Comparison of ENCODE assay signal across 8 cellular contexts in the genomic region with DNA sequence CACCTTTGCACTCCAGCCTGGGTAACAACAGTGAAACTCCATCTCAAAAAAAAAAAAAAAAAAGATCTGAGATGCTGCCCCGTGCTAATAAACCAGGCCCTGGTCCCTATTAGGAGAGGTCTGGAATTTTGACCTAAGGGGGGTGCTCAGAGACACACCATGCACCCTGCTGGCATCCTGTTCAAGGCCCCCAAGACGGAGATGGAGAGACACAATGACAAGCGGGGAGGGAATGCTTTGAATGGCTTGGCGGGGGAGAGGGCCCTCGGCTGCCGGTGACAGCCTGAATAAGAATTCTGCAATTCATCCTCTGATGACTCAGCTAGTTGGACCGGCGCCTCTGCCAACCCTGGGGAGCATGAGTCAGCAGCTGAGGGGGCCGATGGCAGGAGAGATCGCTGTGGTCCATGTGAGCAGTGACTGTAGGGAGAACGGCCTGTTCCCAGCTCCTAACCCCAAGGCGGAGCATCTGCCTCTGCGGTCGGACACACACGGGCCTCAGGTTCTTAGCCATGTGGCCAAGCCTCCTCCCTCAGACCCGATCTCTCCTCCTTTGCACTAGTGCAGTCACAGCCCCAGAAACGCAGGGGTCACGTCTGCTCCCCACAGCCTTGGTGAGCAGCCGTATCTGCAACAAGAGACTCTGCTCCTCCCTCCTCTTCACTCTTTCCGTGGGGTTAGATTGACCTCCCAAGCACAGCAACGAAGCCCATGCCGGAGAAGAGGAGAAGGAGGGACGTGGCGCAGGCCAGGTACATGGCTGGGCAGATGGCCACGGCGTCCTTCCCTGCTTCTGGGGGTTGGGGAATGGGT.
DNase-seq lines count a peak whose midpoint lies in the region; ATAC-seq and TF ChIP-seq lines count a peak whose summit lies in the region.

No MANE protein-coding gene starts in this region.

- peak; percentile 66 to 78 for ATAC-seq in stimulated activated naive B cell treated with anti-CD40 and anti-IgM and Interleukin-4, amounts not matched to agents 10 μg/mL and 1 μg/mL and 100 μg/mL, for 72 hours (replicated peaks)
- ATAC-seq in GM19455 (IDR thresholded peaks at IDR 0.05; ENCODE audit: unreplicated experiment) (no peak), GM21737 (IDR thresholded peaks at IDR 0.05; ENCODE audit: unreplicated experiment) (no peak)

- H3K27ac Mint-ChIP-seq in stimulated activated naive B cell treated with anti-CD40 and anti-IgM and Interleukin-4, amounts not matched to agents 10 μg/mL and 1 μg/mL and 100 μg/mL, for 72 hours = no peak overlapping the region

- H3K36me3 Mint-ChIP-seq in stimulated activated naive B cell treated with anti-CD40 and anti-IgM and Interleukin-4, amounts not matched to agents 10 μg/mL and 1 μg/mL and 100 μg/mL, for 72 hours = peaks cover 0 to 4% of the 10 kb centered on the region in 2 donors

- H3K4me1 Mint-ChIP-seq in stimulated activated naive B cell treated with anti-CD40 and anti-IgM and Interleukin-4, amounts not matched to agents 10 μg/mL and 1 μg/mL and 100 μg/mL, for 72 hours = peaks cover 16 to 23% of the 10 kb centered on the region in 2 donors

- H3K9me3 ChIP-seq in muscle layer of duodenum (ENCODE audit: control insufficient read depth in 1 of 2, low read length in 2 of 2) = no peaks in the 10 kb centered on the region

- TF ChIP-seq CTCF in GM12865 (IDR thresholded peaks at IDR 0.05; ENCODE audit: insufficient read depth, low read depth, low read length, missing control alignments) = no peak

- H3K27ac ChIP-seq in muscle layer of duodenum (ENCODE audit: low read length) = peak overlapping the region; percentile 40

- no peaks in the 10 kb centered on the region for H3K36me3 ChIP-seq in muscle layer of duodenum (ENCODE audit: control insufficient read depth in 1 of 2, insufficient read depth in 2 of 2, low read length in 2 of 2)

- DNase-seq in GM12865 (ENCODE audit: low read depth) (peak; percentile 48), NCI-H446 treated with DMSO at 0.1 percent for 48 hours (lab: John Stamatoyannopoulos, UW) (peak; percentile 39), fibroblast of gingiva (ENCODE audit: low read depth) (peak; percentile 99)
- DNase-seq in activated CD8-positive, alpha-beta memory T cell treated with anti-CD3 and anti-CD28 coated beads, Interleukin-2, amount 50 U/mL, for 4 hours = peak; percentile 63
- peak; percentile 24 for DNase-seq in stimulated activated naive B cell treated with anti-CD40 and anti-IgM and Interleukin-4, amounts not matched to agents 10 μg/mL and 1 μg/mL and 100 μg/mL, for 72 hours

- H3K4me1 ChIP-seq in muscle layer of duodenum (ENCODE audit: control insufficient read depth in 1 of 2, insufficient read depth in 2 of 2, low read length in 2 of 2) = peaks cover 5% of the 10 kb centered on the region in 2 donors

- peak overlapping the region; percentile 14 to 41 for H3K4me3 Mint-ChIP-seq in stimulated activated naive B cell treated with anti-CD40 and anti-IgM and Interleukin-4, amounts not matched to agents 10 μg/mL and 1 μg/mL and 100 μg/mL, for 72 hours

- peaks cover 31 to 46% of the 10 kb centered on the region in 2 donors for H3K27me3 Mint-ChIP-seq in stimulated activated naive B cell treated with anti-CD40 and anti-IgM and Interleukin-4, amounts not matched to agents 10 μg/mL and 1 μg/mL and 100 μg/mL, for 72 hours

- H3K9me3 Mint-ChIP-seq in stimulated activated naive B cell treated with anti-CD40 and anti-IgM and Interleukin-4, amounts not matched to agents 10 μg/mL and 1 μg/mL and 100 μg/mL, for 72 hours = no peaks in the 10 kb centered on the region

- no peaks in the 10 kb centered on the region for H3K27me3 ChIP-seq in muscle layer of duodenum (ENCODE audit: low read depth, low read length)

- H3K4me3 ChIP-seq in GM12865 (ENCODE audit: low read depth, low read length) (no peak overlapping the region), muscle layer of duodenum (ENCODE audit: low read depth in 1 of 2, low read length in 2 of 2) (no peak overlapping the region)

Comparison
In these comparisons a context has a peak if more than half of its experiments do, and no peak if none do; other contexts are left out.
1. DNase-seq: peak in every context shown above with its lines; median percentile 99 in fibroblast of gingiva; 63 in activated CD8-positive, alpha-beta memory T cell treated with anti-CD3 and anti-CD28 coated beads, Interleukin-2, amount 50 U/mL, for 4 hours; 48 in GM12865; 39 in NCI-H446 treated with DMSO at 0.1 percent for 48 hours; 24 in stimulated activated naive B cell treated with anti-CD40 and anti-IgM and Interleukin-4, amounts not matched to agents 10 μg/mL and 1 μg/mL and 100 μg/mL, for 72 hours.
2. ATAC-seq: peak in stimulated activated naive B cell treated with anti-CD40 and anti-IgM and Interleukin-4, amounts not matched to agents 10 μg/mL and 1 μg/mL and 100 μg/mL, for 72 hours (2 of 2); none in GM19455 (single experiment) and GM21737 (single experiment).